25 cellular contexts compared by ENCODE assay signal in genomic region chr21:31901342-31901741, GRCh38. TPM values are rescaled to one million over a fixed set of nuclear protein-coding genes. Genes with fewer than 3 reads are reported as not detected.
DNase-seq lines count a peak whose midpoint lies in the region; ATAC-seq, FAIRE-seq and TF ChIP-seq lines count a peak whose summit lies in the region.
"Had no signal": no experiment of that assay in that cellular context is flagged by ENCODE, and none has a peak within 500 bp of the region (broad histone marks: within the 10 kb centered on the region; RNA-seq: fewer than 3 reads in every experiment).

No MANE protein-coding gene starts in this region.

- no peaks in the 10 kb centered on the region for H3K27me3 Mint-ChIP-seq in WTC11 (ENCODE audit: low read depth)
- H3K27me3 Mint-ChIP-seq in activated CD4-positive, alpha-beta memory T cell treated with anti-CD3 and anti-CD28 coated beads for 36 hours: peaks cover 3% of the 10 kb centered on the region

- POLR2A ChIA-PET in WTC11 (lab: Charles Lee): no interaction called here
- POLR2A ChIA-PET in activated CD4-positive, alpha-beta memory T cell treated with anti-CD3 and anti-CD28 coated beads for 36 hours (lab: Charles Lee): no interaction called here

- H3K9me3 ChIP-seq in small intestine (ENCODE audit: control insufficient read depth, low read depth): no peaks in the 10 kb centered on the region
- H3K9me3 ChIP-seq in suprapubic skin: no peaks in the 10 kb centered on the region

- H3K4me3 ChIP-seq in small intestine (ENCODE audit: low read depth in 1 of 2, low read length in 2 of 2): no peak overlapping the region
- H3K4me3 ChIP-seq in suprapubic skin: no peak overlapping the region
- H3K4me3 ChIP-seq: GM23338 had no signal

- no peak for TF ChIP-seq EP300 in suprapubic skin (IDR thresholded peaks at IDR 0.05)

- intact Hi-C loops in activated CD4-positive, alpha-beta memory T cell treated with anti-CD3 and anti-CD28 coated beads for 36 hours (cut with micrococcal nuclease): no loop called here

- H3K9me3 Mint-ChIP-seq in WTC11: no peaks in the 10 kb centered on the region
- H3K9me3 Mint-ChIP-seq in activated CD4-positive, alpha-beta memory T cell treated with anti-CD3 and anti-CD28 coated beads for 36 hours: no peaks in the 10 kb centered on the region
- H3K9me3 Mint-ChIP-seq: CD8-positive, alpha-beta T cell; GM23338 had no signal

- H3K4me1 Mint-ChIP-seq in WTC11: peaks cover 18% of the 10 kb centered on the region
- H3K4me1 Mint-ChIP-seq in activated CD4-positive, alpha-beta memory T cell treated with anti-CD3 and anti-CD28 coated beads for 36 hours (ENCODE audit: low read depth): peaks cover 8% of the 10 kb centered on the region

- FAIRE-seq in small intestine (lab: Jason Lieb, UNC): no peak
- FAIRE-seq: G401.6, GM12892 had no signal

- 0 out of 2 replicates have a peak overlapping the region, but pooled peaks have one; percentile 13 for H3K27ac Mint-ChIP-seq in WTC11
- H3K27ac Mint-ChIP-seq in activated CD4-positive, alpha-beta memory T cell treated with anti-CD3 and anti-CD28 coated beads for 36 hours: no peak overlapping the region
- H3K27ac Mint-ChIP-seq: CD8-positive, alpha-beta T cell; GM23338 had no signal

- H3K4me1 ChIP-seq in small intestine (ENCODE audit: control insufficient read depth in 2 of 2, insufficient read depth in 1 of 2, low read depth in 1 of 2, low read length in 1 of 2) (peaks cover 0 to 7% of the 10 kb centered on the region in 2 donors), suprapubic skin (peaks cover 7% of the 10 kb centered on the region)

- CTCF ChIA-PET in WTC11 (lab: Charles Lee): interaction anchor here (0.7 kb wide), 1 partner anchor 115 kb away, joined by 4 read pairs; no protein-coding TSS in a partner anchor
- CTCF ChIA-PET in activated CD4-positive, alpha-beta memory T cell treated with anti-CD3 and anti-CD28 coated beads for 36 hours (lab: Charles Lee): no interaction called here

- H3K36me3 ChIP-seq in small intestine (ENCODE audit: control insufficient read depth in 2 of 2, insufficient read depth in 2 of 2, low read length in 2 of 2) (no peaks in the 10 kb centered on the region), suprapubic skin (no peaks in the 10 kb centered on the region)

- H3K27ac ChIP-seq in small intestine (ENCODE audit: low read depth in 1 of 2, low read length in 1 of 2) (peak overlapping the region; percentile 85 to 91), suprapubic skin (no peak overlapping the region)
- H3K27ac ChIP-seq: RWPE1 had no signal

- H3K4me3 Mint-ChIP-seq in WTC11: no peak overlapping the region
- H3K4me3 Mint-ChIP-seq in activated CD4-positive, alpha-beta memory T cell treated with anti-CD3 and anti-CD28 coated beads for 36 hours: no peak overlapping the region
- H3K4me3 Mint-ChIP-seq: CD8-positive, alpha-beta T cell; GM23338 had no signal

- TF ChIP-seq CTCF in WTC11 (IDR thresholded peaks at IDR 0.05) (no peak), suprapubic skin (IDR thresholded peaks at IDR 0.05) (no peak)

- H3K27me3 ChIP-seq in small intestine (ENCODE audit: control insufficient read depth in 2 of 2, insufficient read depth in 2 of 2, low read length in 2 of 2) (no peaks in the 10 kb centered on the region), suprapubic skin (no peaks in the 10 kb centered on the region)

- DNase-seq in WTC11 (ENCODE audit: low spot score): no peak
- DNase-seq in kidney tubule cell (ENCODE audit: low spot score): peak; percentile 19
- peak; percentile 44 for DNase-seq in mucosa of gallbladder (ENCODE audit: low spot score)
- DNase-seq in small intestine: peak; percentile 29
- no peak for DNase-seq in activated CD4-positive, alpha-beta memory T cell treated with anti-CD3 and anti-CD28 coated beads for 36 hours
- no peak for DNase-seq in suprapubic skin (ENCODE audit: low spot score in 2 of 2)
- DNase-seq: AML-193; C1 segment of cervical spinal cord; Calu3; CD8-positive, alpha-beta T cell; DMS153; Karpas-422; MV-4-11; NCI-H1105 treated with DMSO at 0.1 percent for 48 hours; NCI-H2029 treated with DMSO at 0.1 percent for 48 hours; NCI-H226; NCI-H510A treated with DMSO at 0.1 percent for 48 hours; NCI-H748 treated with DMSO at 0.1 percent for 48 hours had no signal

- no peaks in the 10 kb centered on the region for H3K36me3 Mint-ChIP-seq in WTC11
- H3K36me3 Mint-ChIP-seq in activated CD4-positive, alpha-beta memory T cell treated with anti-CD3 and anti-CD28 coated beads for 36 hours: no peaks in the 10 kb centered on the region
- H3K36me3 Mint-ChIP-seq: CD8-positive, alpha-beta T cell had no signal

- TF ChIP-seq POLR2A in suprapubic skin (IDR thresholded peaks at IDR 0.05): no peak

- ATAC-seq in WTC11: no peak
- no peak for ATAC-seq in HG03196 (IDR thresholded peaks at IDR 0.05; ENCODE audit: unreplicated experiment)
- ATAC-seq in HG03095 (IDR thresholded peaks at IDR 0.05; ENCODE audit: unreplicated experiment): no peak
- ATAC-seq: CD8-positive, alpha-beta T cell; GM23338; HCT116 had no signal

- 15 to 61% (median 42%) methylated on average over 3 of the region's 3 CpGs for WGBS in small intestine, 3 donors
- 93% methylated on average over 3 of the region's 3 CpGs for WGBS in suprapubic skin

TF ChIP-seq in WTC11, 78 proteins besides CTCF, POLR2A, EP300 and RAD21 (continues in another document):
- TF ChIP-seq ZSCAN18 (CRISPR knock-in tag; IDR thresholded peaks at IDR 0.05) (no peak), FOXJ3 (CRISPR knock-in tag; IDR thresholded peaks at IDR 0.05; ENCODE audit: borderline replicate concordance) (no peak), ARID4B (CRISPR knock-in tag; IDR thresholded peaks at IDR 0.05; ENCODE audit: borderline replicate concordance) (no peak), USF1 (CRISPR knock-in tag; IDR thresholded peaks at IDR 0.05) (no peak), ERG (CRISPR knock-in tag; IDR thresholded peaks at IDR 0.05) (no peak)

RNA-seq across cellular contexts. Expression of gene HUNK, which starts 28.5 kb away (rescaled TPM):
- total RNA-seq in WTC11 (2021) (5.0 to 7.0 TPM (median 6.1 TPM) in 3 replicates), mucosa of gallbladder (4.0 TPM), suprapubic skin (1 to 10 TPM; 4.8 to 5.9 (median 5.6) TPM)
- polyA plus RNA-seq in small intestine: 1 to 10 TPM; 1.1 to 3.0 (median 1.6) TPM
- total RNA-seq in activated CD4-positive, alpha-beta memory T cell treated with anti-CD3 and anti-CD28 coated beads for 36 hours: under 1 TPM; 0.10 to 0.17 TPM
- total RNA-seq: CD8-positive, alpha-beta T cell had no signal

Comparison
In these comparisons a context has a peak if more than half of its experiments do, and no peak if none do; other contexts are left out.
1. DNase-seq: peak in kidney tubule cell (single experiment), mucosa of gallbladder (single experiment) and small intestine (single experiment); none in WTC11 (single experiment), activated CD4-positive, alpha-beta memory T cell treated with anti-CD3 and anti-CD28 coated beads for 36 hours (single experiment) and suprapubic skin (0 of 2).